8 cellular contexts compared by ENCODE assay signal in genomic region chr9:125650271-125650737, GRCh38. TPM values are rescaled to one million over a fixed set of nuclear protein-coding genes. Genes with fewer than 3 reads are reported as not detected.
A peak's percentile ranks its signal among the peaks of the same experiment; 100 is the strongest.
DNase-seq lines count a peak whose midpoint lies in the region; ATAC-seq and TF ChIP-seq lines count a peak whose summit lies in the region.

No MANE protein-coding gene starts in this region.

- ATAC-seq in CD8-positive, alpha-beta T cell = peak; percentile 52
- peak; percentile 67 for ATAC-seq in GM19395 (IDR thresholded peaks at IDR 0.05; ENCODE audit: unreplicated experiment)
- peak; percentile 84 for ATAC-seq in HG03432 (IDR thresholded peaks at IDR 0.05; ENCODE audit: unreplicated experiment)
- ATAC-seq in activated T-cell treated with anti-CD3 and anti-CD28 coated beads, Interleukin-2, amount 50 U/mL, for 72 hours (replicated peaks in 1 of 2) = peak; percentile 88 to 93

- CTCF ChIA-PET in CD8-positive, alpha-beta T cell (lab: Charles Lee) = no interaction called here

- H3K27me3 Mint-ChIP-seq in CD8-positive, alpha-beta T cell (ENCODE audit: low read depth) = no peaks in the 10 kb centered on the region
- H3K27me3 Mint-ChIP-seq in activated T-cell treated with anti-CD3 and anti-CD28 coated beads, Interleukin-2, amount 50 U/mL, for 72 hours (ENCODE audit: low read depth) = no peaks in the 10 kb centered on the region

- no peaks in the 10 kb centered on the region for H3K27me3 ChIP-seq in CD8-positive, alpha-beta T cell (ENCODE audit: insufficient read depth, low read length)
- no peaks in the 10 kb centered on the region for H3K27me3 ChIP-seq in hepatocyte

- peaks cover 29% of the 10 kb centered on the region for H3K4me1 ChIP-seq in CD8-positive, alpha-beta T cell (ENCODE audit: insufficient read depth, low read length)
- H3K4me1 ChIP-seq in mesodermal cell (ENCODE audit: control insufficient read depth, insufficient read depth, low read length, poor library complexity, severe bottlenecking) (peaks cover 80% of the 10 kb centered on the region), hepatocyte (ENCODE audit: insufficient read depth) (peaks cover 4% of the 10 kb centered on the region)

- no peak for DNase-seq in CD8-positive, alpha-beta T cell
- peak; percentile 31 to 34 for DNase-seq in activated T-cell treated with anti-CD3 and anti-CD28 coated beads, Interleukin-2, amount 50 U/mL, for 72 hours
- DNase-seq in amygdala (lab: John Stamatoyannopoulos, UW) = no peak
- DNase-seq in SW480 (ENCODE audit: low spot score) = no peak
- DNase-seq in hepatocyte (ENCODE audit: low spot score) = no peak

- H3K4me1 Mint-ChIP-seq in CD8-positive, alpha-beta T cell (ENCODE audit: low read depth) = peaks cover 51% of the 10 kb centered on the region
- H3K4me1 Mint-ChIP-seq in activated T-cell treated with anti-CD3 and anti-CD28 coated beads, Interleukin-2, amount 50 U/mL, for 72 hours (ENCODE audit: low read depth) = peaks cover 78% of the 10 kb centered on the region

- 21 to 33% methylated on average over 3 of the region's 3 CpGs for WGBS in mesodermal cell (ENCODE audit: insufficient coverage in 2 of 2), 2 experiments
- 79% methylated on average over 3 of the region's 3 CpGs for WGBS in hepatocyte (ENCODE audit: low lambda C conversion rate, missing lambda C conversion rate)

- no peak overlapping the region for H3K27ac ChIP-seq in CD8-positive, alpha-beta T cell (ENCODE audit: low read depth, low read length)
- H3K27ac ChIP-seq in mesodermal cell (ENCODE audit: low read depth, low read length, severe bottlenecking) = peak overlapping the region; percentile 89
- H3K27ac ChIP-seq in hepatocyte = no peak overlapping the region

- no peaks in the 10 kb centered on the region for H3K36me3 ChIP-seq in CD8-positive, alpha-beta T cell (ENCODE audit: insufficient read depth, low read length)
- H3K36me3 ChIP-seq in mesodermal cell (ENCODE audit: control insufficient read depth, insufficient read depth, low read length) (no peaks in the 10 kb centered on the region), hepatocyte (replicated peaks; ENCODE audit: insufficient read depth, low read depth) (no peaks in the 10 kb centered on the region)

- no peaks in the 10 kb centered on the region for H3K9me3 ChIP-seq in CD8-positive, alpha-beta T cell (ENCODE audit: low read length)
- H3K9me3 ChIP-seq in mesodermal cell (ENCODE audit: control insufficient read depth, low read length) = no peaks in the 10 kb centered on the region
- H3K9me3 ChIP-seq in hepatocyte (ENCODE audit: low read depth) = no peaks in the 10 kb centered on the region

- H4K20me1 ChIP-seq in hepatocyte (ENCODE audit: insufficient read depth, poor library complexity, severe bottlenecking) = no peaks in the 10 kb centered on the region

- H3K4me3 Mint-ChIP-seq in CD8-positive, alpha-beta T cell = peak overlapping the region; percentile 2
- H3K4me3 Mint-ChIP-seq in activated T-cell treated with anti-CD3 and anti-CD28 coated beads, Interleukin-2, amount 50 U/mL, for 72 hours = peak overlapping the region; percentile 66 to 67

- intact Hi-C loops in CD8-positive, alpha-beta T cell (cut with DNase I, micrococcal nuclease) = no loop called here

- H3K9me2 ChIP-seq in hepatocyte (replicated peaks; ENCODE audit: insufficient read depth) = no peaks in the 10 kb centered on the region

- peaks cover 30% of the 10 kb centered on the region for H3K79me2 ChIP-seq in hepatocyte

- no peak overlapping the region for H3K4me3 ChIP-seq in CD8-positive, alpha-beta T cell (ENCODE audit: low read depth, low read length)
- peak overlapping the region; percentile 3 for H3K4me3 ChIP-seq in mesodermal cell (ENCODE audit: extremely low read depth, insufficient read depth, low read length, poor library complexity, severe bottlenecking)
- no peak overlapping the region for H3K4me3 ChIP-seq in hepatocyte

- H2AFZ ChIP-seq in hepatocyte = no peak overlapping the region

- H3K4me2 ChIP-seq in hepatocyte = no peak overlapping the region

- peaks cover 29% of the 10 kb centered on the region for H3K36me3 Mint-ChIP-seq in CD8-positive, alpha-beta T cell
- H3K36me3 Mint-ChIP-seq in activated T-cell treated with anti-CD3 and anti-CD28 coated beads, Interleukin-2, amount 50 U/mL, for 72 hours (ENCODE audit: insufficient read depth in 2 of 2) = peaks cover 2 to 7% of the 10 kb centered on the region in 2 donors

- no peak for TF ChIP-seq CTCF in CD8-positive, alpha-beta T cell (IDR thresholded peaks at IDR 0.05)
- TF ChIP-seq CTCF in hepatocyte (IDR thresholded peaks at IDR 0.05; ENCODE audit: poor library complexity) = no peak

- H3K9me3 Mint-ChIP-seq in CD8-positive, alpha-beta T cell = no peaks in the 10 kb centered on the region
- no peaks in the 10 kb centered on the region for H3K9me3 Mint-ChIP-seq in activated T-cell treated with anti-CD3 and anti-CD28 coated beads, Interleukin-2, amount 50 U/mL, for 72 hours

- POLR2A ChIA-PET in CD8-positive, alpha-beta T cell (lab: Charles Lee) = no interaction called here

- H3K27ac Mint-ChIP-seq in CD8-positive, alpha-beta T cell = peak overlapping the region; percentile 59
- peak overlapping the region; percentile 52 for H3K27ac Mint-ChIP-seq in activated T-cell treated with anti-CD3 and anti-CD28 coated beads, Interleukin-2, amount 50 U/mL, for 72 hours

RNA-seq across cellular contexts. Expression of gene MAPKAP1, which starts 56.7 kb away (rescaled TPM):
- 10 to 100 TPM; 38.2 to 42.7 TPM for total RNA-seq in CD8-positive, alpha-beta T cell
- total RNA-seq in activated T-cell treated with anti-CD3 and anti-CD28 coated beads, Interleukin-2, amount 50 U/mL, for 72 hours = 10 to 100 TPM; 42.1 to 42.8 TPM
- polyA plus RNA-seq in mesodermal cell (2013, experiment 1 of 2) = 86.4 TPM
- polyA plus RNA-seq in mesodermal cell (2013, experiment 2 of 2) = 74.2 TPM
- total RNA-seq in hepatocyte = 74.5 and 80.4 TPM in 2 replicates
- 79.4 and 81.1 TPM in 2 replicates for polyA plus RNA-seq in hepatocyte

Comparison
In these comparisons a context has a peak if more than half of its experiments do, and no peak if none do; other contexts are left out.
1. DNase-seq: peak in activated T-cell treated with anti-CD3 and anti-CD28 coated beads, Interleukin-2, amount 50 U/mL, for 72 hours (2 of 2); none in CD8-positive, alpha-beta T cell (0 of 7), amygdala (0 of 56), SW480 (single experiment) and hepatocyte (single experiment).
2. Peak in every context shown above with its lines, with median percentiles within 50 percentile points of each other: ATAC-seq.